Comparison of ENCODE assay signal across 8 cellular contexts in the genomic region with DNA sequence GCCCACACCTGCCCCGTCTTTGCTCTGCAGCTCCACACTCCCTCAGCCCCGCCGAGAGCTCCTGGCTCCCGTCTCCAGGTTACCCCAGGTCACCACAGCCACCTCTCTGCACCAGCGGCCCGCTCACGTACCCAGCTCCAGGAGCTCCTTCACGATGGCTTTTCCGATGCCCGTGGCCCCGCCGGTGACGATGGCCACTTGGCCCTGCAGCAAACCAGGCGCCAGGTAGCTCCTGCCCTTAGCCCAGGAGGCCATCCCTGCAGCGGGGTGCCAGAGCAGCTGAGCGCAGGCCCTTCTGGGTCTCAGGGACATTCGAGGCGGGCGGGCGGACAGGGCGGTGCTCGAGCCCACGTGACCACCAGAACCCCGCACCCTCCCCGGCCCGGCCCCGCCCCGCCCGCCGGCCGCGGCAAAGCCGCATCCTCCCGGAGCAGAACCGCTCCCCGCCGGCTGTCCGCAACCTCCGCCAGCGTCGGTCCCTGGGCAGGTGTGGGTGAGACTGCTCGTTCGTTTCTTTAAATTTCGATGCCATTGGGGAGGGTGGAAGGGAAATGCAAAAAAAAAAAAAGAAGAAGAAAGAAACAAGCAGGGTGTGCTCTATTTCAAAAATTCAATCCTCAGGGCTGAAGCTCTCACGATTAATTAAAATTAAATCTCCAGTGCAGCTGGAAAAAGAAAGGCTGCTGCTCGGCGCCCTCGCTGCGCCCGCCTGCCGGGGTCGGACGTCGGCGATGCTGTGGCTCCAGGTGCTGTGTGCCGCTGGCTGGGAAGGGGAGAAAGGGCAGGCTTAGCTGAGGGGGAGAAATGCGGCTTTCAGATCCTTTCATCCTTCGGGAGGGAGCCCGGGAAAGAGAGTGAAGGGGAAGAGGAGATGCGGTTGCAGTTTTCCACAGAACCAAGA. TPM values are rescaled to one million over a fixed set of nuclear protein-coding genes. Genes with fewer than 3 reads are reported as not detected.
DNase-seq lines count a peak whose midpoint lies in the region; ATAC-seq and TF ChIP-seq lines count a peak whose summit lies in the region.

A gene (minus strand): TSS at position 323 of the 901 bp plus-strand sequence. CDS start 68 bp downstream, at position 255.
A gene with protein sequence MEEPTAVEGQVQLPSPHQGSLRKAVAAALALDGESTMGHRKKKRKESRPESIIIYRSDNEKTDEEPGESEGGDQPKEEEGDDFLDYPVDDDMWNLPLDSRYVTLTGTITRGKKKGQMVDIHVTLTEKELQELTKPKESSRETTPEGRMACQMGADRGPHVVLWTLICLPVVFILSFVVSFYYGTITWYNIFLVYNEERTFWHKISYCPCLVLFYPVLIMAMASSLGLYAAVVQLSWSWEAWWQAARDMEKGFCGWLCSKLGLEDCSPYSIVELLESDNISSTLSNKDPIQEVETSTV (plus strand): TSS at position 433 of the 901 bp plus-strand sequence. CDS start 14,045 bp downstream, outside the sequence.

- no peak for TF ChIP-seq CTCF in ovary (IDR thresholded peaks at IDR 0.05)

- H3K27ac Mint-ChIP-seq in activated naive CD4-positive, alpha-beta T cell treated with anti-CD3 and anti-CD28 coated beads, Interleukin-2, amount 50 U/mL, for 72 hours = peak within 1 kb of the TSS; percentile 85

- peak; percentile 96 to 97 for ATAC-seq in activated naive CD4-positive, alpha-beta T cell treated with anti-CD3 and anti-CD28 coated beads, Interleukin-2, amount 50 U/mL, for 72 hours
- peak; percentile 99 for ATAC-seq in Right ventricle myocardium inferior

- no peak for TF ChIP-seq EP300 in ovary (IDR thresholded peaks at IDR 0.05)

- intact Hi-C loops in Right ventricle myocardium inferior (cut with DNase I) (no loop called here), ovary (cut with DNase I) (no loop called here)

- H3K4me1 ChIP-seq in ovary (ENCODE audit: insufficient read depth) (peaks cover 6% of the 10 kb centered on the region), thymus (ENCODE audit: control insufficient read depth, insufficient read depth, low read length) (peaks cover 26% of the 10 kb centered on the region)

- TF ChIP-seq POLR2A in ovary (IDR thresholded peaks at IDR 0.05) = peak; percentile 2

- H3K27ac ChIP-seq in SK-N-MC (no peak within 1 kb of the TSS), ovary (no peak within 1 kb of the TSS), thymus (ENCODE audit: low read depth) (peak within 1 kb of the TSS; percentile 58)

- WGBS in ovary, 3 donors = 0 to 1% (median 1%) methylated on average over 47 to 60 of the region's 60 CpGs
- WGBS in thymus = 2% methylated on average over 60 of the region's 60 CpGs

- H3K9ac ChIP-seq in SK-N-MC (ENCODE audit: insufficient read length) = peak within 1 kb of the TSS; percentile 77

- no peaks in the 10 kb centered on the region for H3K9me3 ChIP-seq in MG63
- H3K9me3 ChIP-seq in SK-N-MC (ENCODE audit: low read depth, low read length) = no peaks in the 10 kb centered on the region
- H3K9me3 ChIP-seq in ovary = no peaks in the 10 kb centered on the region
- H3K9me3 ChIP-seq in thymus (ENCODE audit: control insufficient read depth) = no peaks in the 10 kb centered on the region

- peaks cover 5 to 6% of the 10 kb centered on the region in 2 donors for H3K36me3 Mint-ChIP-seq in activated naive CD4-positive, alpha-beta T cell treated with anti-CD3 and anti-CD28 coated beads, Interleukin-2, amount 50 U/mL, for 72 hours

- peaks cover 2% of the 10 kb centered on the region; the same call in 1 of the 2 replicates for H3K27me3 ChIP-seq in H7 (ENCODE audit: control insufficient read depth, insufficient read depth, low read length)
- H3K27me3 ChIP-seq in MG63 = no peaks in the 10 kb centered on the region
- no peaks in the 10 kb centered on the region for H3K27me3 ChIP-seq in ovary
- H3K27me3 ChIP-seq in thymus (ENCODE audit: control insufficient read depth, insufficient read depth) = no peaks in the 10 kb centered on the region

- no peaks in the 10 kb centered on the region for H3K36me3 ChIP-seq in H7 (replicated peaks; ENCODE audit: control insufficient read depth, insufficient read depth, low read length)
- H3K36me3 ChIP-seq in MG63 = no peaks in the 10 kb centered on the region
- H3K36me3 ChIP-seq in SK-N-MC (ENCODE audit: insufficient read depth, low read length) = no peaks in the 10 kb centered on the region
- no peaks in the 10 kb centered on the region for H3K36me3 ChIP-seq in ovary
- no peaks in the 10 kb centered on the region for H3K36me3 ChIP-seq in thymus (ENCODE audit: control insufficient read depth, insufficient read depth)

- no peaks in the 10 kb centered on the region for H3K9me3 Mint-ChIP-seq in activated naive CD4-positive, alpha-beta T cell treated with anti-CD3 and anti-CD28 coated beads, Interleukin-2, amount 50 U/mL, for 72 hours

- H3K4me3 ChIP-seq in H7 (ENCODE audit: insufficient read depth, low read depth, low read length) (peak within 1 kb of the TSS; percentile 77), MG63 (peak within 1 kb of the TSS; percentile 62), SK-N-MC (peak within 1 kb of the TSS; percentile 94), ovary (peak within 1 kb of the TSS; percentile 60), thymus (ENCODE audit: low read length) (peak within 1 kb of the TSS; percentile 59)

- DNase-seq in GDM1 (lab: John Stamatoyannopoulos, UW) (peak; percentile 54), H7 (peak; percentile 98), MG63 (peak; percentile 71), SK-N-MC (ENCODE audit: low read depth, low spot score) (no peak), Right ventricle myocardium inferior (ENCODE audit: missing footprints) (peak; percentile 94), ovary (peak; percentile 76 to 85 (median 78))
- DNase-seq in activated naive CD4-positive, alpha-beta T cell treated with anti-CD3 and anti-CD28 coated beads, Interleukin-2, amount 50 U/mL, for 72 hours (ENCODE audit: low spot score in 2 of 2) = peak; percentile 74 to 82

RNA-seq across cellular contexts. Expression of the first gene that starts in this region (rescaled TPM):
- 12.1 and 15.1 TPM in 2 replicates for total RNA-seq in H7 (2014; rRNA removed; shearing (Covaris generic))
- total RNA-seq in MG63 (2014; rRNA removed; shearing (Covaris generic); ENCODE audit: low replicate concordance) = 15.9 and 19.3 TPM in 2 replicates
- 10 to 100 TPM; 25.4 to 34.0 TPM for total RNA-seq in activated naive CD4-positive, alpha-beta T cell treated with anti-CD3 and anti-CD28 coated beads, Interleukin-2, amount 50 U/mL, for 72 hours
- total RNA-seq in Right ventricle myocardium inferior (7.4 TPM), ovary (10 to 100 TPM in 4 of 7 donors, 1 to 10 TPM in 3; 7.0 to 15.0 (median 11.5) TPM)
- polyA plus RNA-seq in ovary (10 to 100 TPM in 1 of 2 donors, 1 to 10 TPM in 1; 8.6 to 11.9 TPM), thymus (5.7 TPM)

RNA-seq across cellular contexts. Expression of the second gene that starts in this region (rescaled TPM):
- 0.42 and 1.1 TPM in 2 replicates for total RNA-seq in H7 (2014; rRNA removed; shearing (Covaris generic))
- not detected in 2 replicates for total RNA-seq in MG63 (2014; rRNA removed; shearing (Covaris generic); ENCODE audit: low replicate concordance)
- total RNA-seq in activated naive CD4-positive, alpha-beta T cell treated with anti-CD3 and anti-CD28 coated beads, Interleukin-2, amount 50 U/mL, for 72 hours = 1 to 10 TPM; 1.7 to 1.8 TPM
- 0.24 TPM for total RNA-seq in Right ventricle myocardium inferior
- total RNA-seq in ovary = under 1 TPM; 0.25 to 0.79 (median 0.37) TPM
- polyA plus RNA-seq in ovary = under 1 TPM; 0.24 to 0.65 TPM
- polyA plus RNA-seq in thymus = 1.0 TPM
